In genomic region chr5:142466195-142466951, GRCh38 we compare ENCODE assay signal across 1 cellular context.
TF ChIP-seq lines count a peak whose summit lies in the region.

No MANE protein-coding gene starts in this region.

TF ChIP-seq in K562, 482 proteins besides CTCF, POLR2A, EP300 and RAD21 (continued from another document and continues in another):
- TF ChIP-seq, protein P1, sequence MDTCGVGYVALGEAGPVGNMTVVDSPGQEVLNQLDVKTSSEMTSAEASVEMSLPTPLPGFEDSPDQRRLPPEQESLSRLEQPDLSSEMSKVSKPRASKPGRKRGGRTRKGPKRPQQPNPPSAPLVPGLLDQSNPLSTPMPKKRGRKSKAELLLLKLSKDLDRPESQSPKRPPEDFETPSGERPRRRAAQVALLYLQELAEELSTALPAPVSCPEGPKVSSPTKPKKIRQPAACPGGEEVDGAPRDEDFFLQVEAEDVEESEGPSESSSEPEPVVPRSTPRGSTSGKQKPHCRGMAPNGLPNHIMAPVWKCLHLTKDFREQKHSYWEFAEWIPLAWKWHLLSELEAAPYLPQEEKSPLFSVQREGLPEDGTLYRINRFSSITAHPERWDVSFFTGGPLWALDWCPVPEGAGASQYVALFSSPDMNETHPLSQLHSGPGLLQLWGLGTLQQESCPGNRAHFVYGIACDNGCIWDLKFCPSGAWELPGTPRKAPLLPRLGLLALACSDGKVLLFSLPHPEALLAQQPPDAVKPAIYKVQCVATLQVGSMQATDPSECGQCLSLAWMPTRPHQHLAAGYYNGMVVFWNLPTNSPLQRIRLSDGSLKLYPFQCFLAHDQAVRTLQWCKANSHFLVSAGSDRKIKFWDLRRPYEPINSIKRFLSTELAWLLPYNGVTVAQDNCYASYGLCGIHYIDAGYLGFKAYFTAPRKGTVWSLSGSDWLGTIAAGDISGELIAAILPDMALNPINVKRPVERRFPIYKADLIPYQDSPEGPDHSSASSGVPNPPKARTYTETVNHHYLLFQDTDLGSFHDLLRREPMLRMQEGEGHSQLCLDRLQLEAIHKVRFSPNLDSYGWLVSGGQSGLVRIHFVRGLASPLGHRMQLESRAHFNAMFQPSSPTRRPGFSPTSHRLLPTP (IDR thresholded peaks at IDR 0.05; ENCODE audit: borderline replicate concordance, extremely low read depth, insufficient read length) = no peak
- TF ChIP-seq ZNF143 (CRISPR knock-in tag; IDR thresholded peaks at IDR 0.05) = no peak
- TF ChIP-seq TCF7 (IDR thresholded peaks at IDR 0.05; ENCODE audit: borderline replicate concordance) = no peak
- TF ChIP-seq MAFG (tag; conservative IDR thresholded peaks at IDR 0.05) = no peak
- TF ChIP-seq MYC (IDR thresholded peaks at IDR 0.05; ENCODE audit: low read depth, low read length) = no peak
- no peak for TF ChIP-seq MYC (CRISPR knock-in tag; IDR thresholded peaks at IDR 0.05; ENCODE audit: borderline replicate concordance, low read depth)
- TF ChIP-seq, protein P2, sequence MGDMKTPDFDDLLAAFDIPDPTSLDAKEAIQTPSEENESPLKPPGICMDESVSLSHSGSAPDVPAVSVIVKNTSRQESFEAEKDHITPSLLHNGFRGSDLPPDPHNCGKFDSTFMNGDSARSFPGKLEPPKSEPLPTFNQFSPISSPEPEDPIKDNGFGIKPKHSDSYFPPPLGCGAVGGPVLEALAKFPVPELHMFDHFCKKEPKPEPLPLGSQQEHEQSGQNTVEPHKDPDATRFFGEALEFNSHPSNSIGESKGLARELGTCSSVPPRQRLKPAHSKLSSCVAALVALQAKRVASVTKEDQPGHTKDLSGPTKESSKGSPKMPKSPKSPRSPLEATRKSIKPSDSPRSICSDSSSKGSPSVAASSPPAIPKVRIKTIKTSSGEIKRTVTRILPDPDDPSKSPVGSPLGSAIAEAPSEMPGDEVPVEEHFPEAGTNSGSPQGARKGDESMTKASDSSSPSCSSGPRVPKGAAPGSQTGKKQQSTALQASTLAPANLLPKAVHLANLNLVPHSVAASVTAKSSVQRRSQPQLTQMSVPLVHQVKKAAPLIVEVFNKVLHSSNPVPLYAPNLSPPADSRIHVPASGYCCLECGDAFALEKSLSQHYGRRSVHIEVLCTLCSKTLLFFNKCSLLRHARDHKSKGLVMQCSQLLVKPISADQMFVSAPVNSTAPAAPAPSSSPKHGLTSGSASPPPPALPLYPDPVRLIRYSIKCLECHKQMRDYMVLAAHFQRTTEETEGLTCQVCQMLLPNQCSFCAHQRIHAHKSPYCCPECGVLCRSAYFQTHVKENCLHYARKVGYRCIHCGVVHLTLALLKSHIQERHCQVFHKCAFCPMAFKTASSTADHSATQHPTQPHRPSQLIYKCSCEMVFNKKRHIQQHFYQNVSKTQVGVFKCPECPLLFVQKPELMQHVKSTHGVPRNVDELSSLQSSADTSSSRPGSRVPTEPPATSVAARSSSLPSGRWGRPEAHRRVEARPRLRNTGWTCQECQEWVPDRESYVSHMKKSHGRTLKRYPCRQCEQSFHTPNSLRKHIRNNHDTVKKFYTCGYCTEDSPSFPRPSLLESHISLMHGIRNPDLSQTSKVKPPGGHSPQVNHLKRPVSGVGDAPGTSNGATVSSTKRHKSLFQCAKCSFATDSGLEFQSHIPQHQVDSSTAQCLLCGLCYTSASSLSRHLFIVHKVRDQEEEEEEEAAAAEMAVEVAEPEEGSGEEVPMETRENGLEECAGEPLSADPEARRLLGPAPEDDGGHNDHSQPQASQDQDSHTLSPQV (IDR thresholded peaks at IDR 0.05) = no peak
- TF ChIP-seq CHCHD3 (CRISPR knock-in tag; IDR thresholded peaks at IDR 0.05) = no peak
- TF ChIP-seq HMBOX1 (IDR thresholded peaks at IDR 0.05) = no peak
- 0 out of 2 replicates have a peak, but pooled peaks have one; percentile 28 for TF ChIP-seq DPF2 (IDR thresholded peaks at IDR 0.05)
- TF ChIP-seq VEZF1 (CRISPR knock-in tag; IDR thresholded peaks at IDR 0.05) = peak; percentile 73
- TF ChIP-seq, protein P3, sequence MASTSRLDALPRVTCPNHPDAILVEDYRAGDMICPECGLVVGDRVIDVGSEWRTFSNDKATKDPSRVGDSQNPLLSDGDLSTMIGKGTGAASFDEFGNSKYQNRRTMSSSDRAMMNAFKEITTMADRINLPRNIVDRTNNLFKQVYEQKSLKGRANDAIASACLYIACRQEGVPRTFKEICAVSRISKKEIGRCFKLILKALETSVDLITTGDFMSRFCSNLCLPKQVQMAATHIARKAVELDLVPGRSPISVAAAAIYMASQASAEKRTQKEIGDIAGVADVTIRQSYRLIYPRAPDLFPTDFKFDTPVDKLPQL (IDR thresholded peaks at IDR 0.05; ENCODE audit: extremely low read depth, insufficient read length) = no peak
- no peak for TF ChIP-seq NR2F6 (CRISPR knock-in tag; IDR thresholded peaks at IDR 0.05)
- TF ChIP-seq BHLHE40 (IDR thresholded peaks at IDR 0.05; ENCODE audit: low read length) = no peak
- TF ChIP-seq SRF (CRISPR knock-in tag; IDR thresholded peaks at IDR 0.05) = no peak
- TF ChIP-seq JUND (IDR thresholded peaks at IDR 0.05; ENCODE audit: borderline replicate concordance, low read depth, low read length) = peak; percentile 19; the same call in 1 of the 2 replicates
- TF ChIP-seq JUND (tag; IDR thresholded peaks at IDR 0.05; ENCODE audit: borderline replicate concordance, low read depth, low read length) = no peak
- TF ChIP-seq, protein P4, sequence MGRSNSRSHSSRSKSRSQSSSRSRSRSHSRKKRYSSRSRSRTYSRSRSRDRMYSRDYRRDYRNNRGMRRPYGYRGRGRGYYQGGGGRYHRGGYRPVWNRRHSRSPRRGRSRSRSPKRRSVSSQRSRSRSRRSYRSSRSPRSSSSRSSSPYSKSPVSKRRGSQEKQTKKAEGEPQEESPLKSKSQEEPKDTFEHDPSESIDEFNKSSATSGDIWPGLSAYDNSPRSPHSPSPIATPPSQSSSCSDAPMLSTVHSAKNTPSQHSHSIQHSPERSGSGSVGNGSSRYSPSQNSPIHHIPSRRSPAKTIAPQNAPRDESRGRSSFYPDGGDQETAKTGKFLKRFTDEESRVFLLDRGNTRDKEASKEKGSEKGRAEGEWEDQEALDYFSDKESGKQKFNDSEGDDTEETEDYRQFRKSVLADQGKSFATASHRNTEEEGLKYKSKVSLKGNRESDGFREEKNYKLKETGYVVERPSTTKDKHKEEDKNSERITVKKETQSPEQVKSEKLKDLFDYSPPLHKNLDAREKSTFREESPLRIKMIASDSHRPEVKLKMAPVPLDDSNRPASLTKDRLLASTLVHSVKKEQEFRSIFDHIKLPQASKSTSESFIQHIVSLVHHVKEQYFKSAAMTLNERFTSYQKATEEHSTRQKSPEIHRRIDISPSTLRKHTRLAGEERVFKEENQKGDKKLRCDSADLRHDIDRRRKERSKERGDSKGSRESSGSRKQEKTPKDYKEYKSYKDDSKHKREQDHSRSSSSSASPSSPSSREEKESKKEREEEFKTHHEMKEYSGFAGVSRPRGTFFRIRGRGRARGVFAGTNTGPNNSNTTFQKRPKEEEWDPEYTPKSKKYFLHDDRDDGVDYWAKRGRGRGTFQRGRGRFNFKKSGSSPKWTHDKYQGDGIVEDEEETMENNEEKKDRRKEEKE (IDR thresholded peaks at IDR 0.05; ENCODE audit: borderline replicate concordance in 1 of 2, control insufficient read depth in 1 of 2, low read depth in 2 of 2, low read length in 1 of 2) = no peak
- TF ChIP-seq ZKSCAN8 (CRISPR knock-in tag; IDR thresholded peaks at IDR 0.05) = peak; percentile 35; the same call in 1 of the 2 replicates
- no peak for TF ChIP-seq MAFK (IDR thresholded peaks at IDR 0.05; ENCODE audit: low read length)
- TF ChIP-seq SOX6 (IDR thresholded peaks at IDR 0.05) = 0 out of 2 replicates have a peak, but pooled peaks have one; percentile 24
- TF ChIP-seq RFX1 (IDR thresholded peaks at IDR 0.05) = no peak
- TF ChIP-seq, protein P5, sequence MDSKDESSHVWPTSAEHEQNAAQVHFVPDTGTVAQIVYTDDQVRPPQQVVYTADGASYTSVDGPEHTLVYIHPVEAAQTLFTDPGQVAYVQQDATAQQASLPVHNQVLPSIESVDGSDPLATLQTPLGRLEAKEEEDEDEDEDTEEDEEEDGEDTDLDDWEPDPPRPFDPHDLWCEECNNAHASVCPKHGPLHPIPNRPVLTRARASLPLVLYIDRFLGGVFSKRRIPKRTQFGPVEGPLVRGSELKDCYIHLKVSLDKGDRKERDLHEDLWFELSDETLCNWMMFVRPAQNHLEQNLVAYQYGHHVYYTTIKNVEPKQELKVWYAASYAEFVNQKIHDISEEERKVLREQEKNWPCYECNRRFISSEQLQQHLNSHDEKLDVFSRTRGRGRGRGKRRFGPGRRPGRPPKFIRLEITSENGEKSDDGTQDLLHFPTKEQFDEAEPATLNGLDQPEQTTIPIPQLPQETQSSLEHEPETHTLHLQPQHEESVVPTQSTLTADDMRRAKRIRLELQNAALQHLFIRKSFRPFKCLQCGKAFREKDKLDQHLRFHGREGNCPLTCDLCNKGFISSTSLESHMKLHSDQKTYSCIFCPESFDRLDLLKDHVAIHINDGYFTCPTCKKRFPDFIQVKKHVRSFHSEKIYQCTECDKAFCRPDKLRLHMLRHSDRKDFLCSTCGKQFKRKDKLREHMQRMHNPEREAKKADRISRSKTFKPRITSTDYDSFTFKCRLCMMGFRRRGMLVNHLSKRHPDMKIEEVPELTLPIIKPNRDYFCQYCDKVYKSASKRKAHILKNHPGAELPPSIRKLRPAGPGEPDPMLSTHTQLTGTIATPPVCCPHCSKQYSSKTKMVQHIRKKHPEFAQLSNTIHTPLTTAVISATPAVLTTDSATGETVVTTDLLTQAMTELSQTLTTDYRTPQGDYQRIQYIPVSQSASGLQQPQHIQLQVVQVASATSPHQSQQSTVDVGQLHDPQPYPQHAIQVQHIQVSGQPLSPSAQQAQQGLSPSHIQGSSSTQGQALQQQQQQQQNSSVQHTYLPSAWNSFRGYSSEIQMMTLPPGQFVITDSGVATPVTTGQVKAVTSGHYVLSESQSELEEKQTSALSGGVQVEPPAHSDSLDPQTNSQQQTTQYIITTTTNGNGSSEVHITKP (IDR thresholded peaks at IDR 0.05; ENCODE audit: partially characterized antibody) = no peak
- TF ChIP-seq GMEB1 (CRISPR knock-in tag; IDR thresholded peaks at IDR 0.05) = no peak
- no peak for TF ChIP-seq JUNB (CRISPR knock-in tag; conservative IDR thresholded peaks at IDR 0.05)
- no peak for TF ChIP-seq ZNF668 (CRISPR knock-in tag; IDR thresholded peaks at IDR 0.05)
- TF ChIP-seq DDX20 (tag; IDR thresholded peaks at IDR 0.05; ENCODE audit: low read depth) = no peak
- TF ChIP-seq NONO (IDR thresholded peaks at IDR 0.05; ENCODE audit: low read depth in 2 of 2, low read length in 1 of 2) = no peak
- TF ChIP-seq, protein P6, sequence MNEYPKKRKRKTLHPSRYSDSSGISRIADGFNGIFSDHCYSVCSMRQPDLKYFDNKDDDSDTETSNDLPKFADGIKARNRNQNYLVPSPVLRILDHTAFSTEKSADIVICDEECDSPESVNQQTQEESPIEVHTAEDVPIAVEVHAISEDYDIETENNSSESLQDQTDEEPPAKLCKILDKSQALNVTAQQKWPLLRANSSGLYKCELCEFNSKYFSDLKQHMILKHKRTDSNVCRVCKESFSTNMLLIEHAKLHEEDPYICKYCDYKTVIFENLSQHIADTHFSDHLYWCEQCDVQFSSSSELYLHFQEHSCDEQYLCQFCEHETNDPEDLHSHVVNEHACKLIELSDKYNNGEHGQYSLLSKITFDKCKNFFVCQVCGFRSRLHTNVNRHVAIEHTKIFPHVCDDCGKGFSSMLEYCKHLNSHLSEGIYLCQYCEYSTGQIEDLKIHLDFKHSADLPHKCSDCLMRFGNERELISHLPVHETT (CRISPR knock-in tag; conservative IDR thresholded peaks at IDR 0.05 in 1 of 2, IDR thresholded peaks at IDR 0.05 in 1 of 2) = peak in 1 of 2 experiments; percentile 54; a peak in 1 of 4 replicates
- no peak for TF ChIP-seq TAF9B (IDR thresholded peaks at IDR 0.05; ENCODE audit: partially characterized antibody)
- TF ChIP-seq HDAC6 (IDR thresholded peaks at IDR 0.05; ENCODE audit: low read depth, low read length) = no peak
- no peak for TF ChIP-seq ZNF133 (CRISPR knock-in tag; IDR thresholded peaks at IDR 0.05)
- TF ChIP-seq TEAD1 (CRISPR knock-in tag; IDR thresholded peaks at IDR 0.05) = no peak
- TF ChIP-seq ZNF76 (CRISPR knock-in tag; IDR thresholded peaks at IDR 0.05; ENCODE audit: borderline replicate concordance) = no peak
- peak; percentile 63; the same call in 1 of the 2 replicates for TF ChIP-seq ZNF766 (CRISPR knock-in tag; conservative IDR thresholded peaks at IDR 0.05)
- no peak for TF ChIP-seq ZNF174 (CRISPR knock-in tag; IDR thresholded peaks at IDR 0.05)
- TF ChIP-seq, protein P7, sequence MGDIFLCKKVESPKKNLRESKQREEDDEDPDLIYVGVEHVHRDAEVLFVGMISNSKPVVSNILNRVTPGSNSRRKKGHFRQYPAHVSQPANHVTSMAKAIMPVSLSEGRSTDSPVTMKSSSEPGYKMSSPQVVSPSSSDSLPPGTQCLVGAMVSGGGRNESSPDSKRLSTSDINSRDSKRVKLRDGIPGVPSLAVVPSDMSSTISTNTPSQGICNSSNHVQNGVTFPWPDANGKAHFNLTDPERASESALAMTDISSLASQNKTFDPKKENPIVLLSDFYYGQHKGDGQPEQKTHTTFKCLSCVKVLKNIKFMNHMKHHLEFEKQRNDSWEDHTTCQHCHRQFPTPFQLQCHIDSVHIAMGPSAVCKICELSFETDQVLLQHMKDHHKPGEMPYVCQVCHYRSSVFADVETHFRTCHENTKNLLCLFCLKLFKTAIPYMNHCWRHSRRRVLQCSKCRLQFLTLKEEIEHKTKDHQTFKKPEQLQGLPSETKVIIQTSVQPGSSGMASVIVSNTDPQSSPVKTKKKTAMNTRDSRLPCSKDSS (IDR thresholded peaks at IDR 0.05; ENCODE audit: low read depth, partially characterized antibody) = no peak
- no peak for TF ChIP-seq ZNF217 (CRISPR knock-in tag; IDR thresholded peaks at IDR 0.05)
